In the genomic region with DNA sequence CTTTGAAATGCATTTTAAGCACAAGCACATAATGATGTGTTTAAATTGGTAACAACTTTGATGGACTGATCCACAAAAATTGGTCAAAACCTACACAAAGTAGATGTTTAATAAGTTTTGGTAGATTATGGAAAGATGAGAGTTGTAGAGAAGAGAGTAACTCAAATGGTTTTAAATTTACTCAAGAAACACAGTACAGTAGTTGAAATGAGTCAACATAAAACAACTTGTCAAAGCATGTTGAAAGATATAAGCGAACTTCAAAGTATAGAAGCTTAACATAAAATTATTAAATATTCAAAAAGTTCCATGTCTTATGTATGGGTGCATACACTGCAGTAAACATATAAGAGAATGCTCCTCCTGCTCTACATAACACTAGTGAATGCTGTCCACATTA, we compare ENCODE assay signal across 19 cellular contexts. TPM values are rescaled to one million over a fixed set of nuclear protein-coding genes. Genes with fewer than 3 reads are reported as not detected.
A peak's percentile ranks its signal among the peaks of the same experiment; 100 is the strongest.
DNase-seq lines count a peak whose midpoint lies in the region; ATAC-seq, FAIRE-seq and TF ChIP-seq lines count a peak whose summit lies in the region.
"Had no signal": no experiment of that assay in that cellular context is flagged by ENCODE, and none has a peak within 500 bp of the region (broad histone marks: within the 10 kb centered on the region; RNA-seq: fewer than 3 reads in every experiment).

No MANE protein-coding gene starts in this region.

- no peaks in the 10 kb centered on the region for H3K4me1 ChIP-seq in breast epithelium
- H3K4me1 ChIP-seq in IMR-90 (ENCODE audit: control insufficient read depth, insufficient read depth, low read length): no peaks in the 10 kb centered on the region
- peaks cover 20% of the 10 kb centered on the region for H3K4me1 ChIP-seq in keratinocyte (ENCODE audit: control insufficient read depth, extremely low read depth, insufficient read depth, low read length)

- peak overlapping the region; percentile 33 for H3K27ac Mint-ChIP-seq in MCF 10A (ENCODE audit: low read depth, unreplicated experiment)
- H3K27ac Mint-ChIP-seq in effector memory CD8-positive, alpha-beta T cell: no peak overlapping the region
- H3K27ac Mint-ChIP-seq: CD4-positive, alpha-beta memory T cell; GM23338; H9 had no signal

- H2BK15ac ChIP-seq in IMR-90 (ENCODE audit: low read depth, low read length): no peak overlapping the region

- POLR2A ChIA-PET in MCF 10A (lab: Yijun Ruan, JAX) (interaction anchor here (0.6 to 2.2 kb wide), 6 partner anchors 8 to 24 kb away, joined by 3 to 12 read pairs (median 4); no protein-coding TSS in a partner anchor), IMR-90 (lab: Charles Lee; ENCODE audit: unreplicated experiment) (no interaction called here)

- H3K9me3 ChIP-seq in breast epithelium (no peaks in the 10 kb centered on the region), IMR-90 (ENCODE audit: control insufficient read depth, insufficient read depth, low read length) (no peaks in the 10 kb centered on the region), keratinocyte (ENCODE audit: control insufficient read depth, low read depth, low read length) (no peaks in the 10 kb centered on the region)

- TF ChIP-seq CTCF in MCF 10A (IDR thresholded peaks at IDR 0.05; ENCODE audit: unreplicated experiment): no peak
- TF ChIP-seq CTCF in breast epithelium (IDR thresholded peaks at IDR 0.05): no peak
- TF ChIP-seq CTCF in IMR-90 (conservative IDR thresholded peaks at IDR 0.05; ENCODE audit: low read depth, low read length): no peak
- no peak for TF ChIP-seq CTCF in epithelial cell of esophagus (IDR thresholded peaks at IDR 0.05; ENCODE audit: insufficient read depth, low read depth, low read length, missing control alignments)
- TF ChIP-seq CTCF in keratinocyte (optimal IDR thresholded peaks at IDR 0.05 in 1 of 3, IDR thresholded peaks at IDR 0.05 in 1 of 3, conservative IDR thresholded peaks at IDR 0.05 in 1 of 3; ENCODE audit: extremely low read depth in 1 of 3, insufficient read depth in 2 of 3, low read length in 3 of 3): no peak

- no peak overlapping the region for H3K56ac ChIP-seq in IMR-90 (ENCODE audit: extremely low read depth, insufficient read depth, low read length)

- H3K18ac ChIP-seq in IMR-90 (ENCODE audit: low read depth, low read length): no peak overlapping the region; the same call in 1 of the 2 replicates

- H3K27me3 ChIP-seq in breast epithelium (no peaks in the 10 kb centered on the region), IMR-90 (ENCODE audit: control insufficient read depth, insufficient read depth, low read length) (no peaks in the 10 kb centered on the region), keratinocyte (ENCODE audit: control insufficient read depth, extremely low read depth, insufficient read depth, low read length) (no peaks in the 10 kb centered on the region)

- no peak overlapping the region for H2BK120ac ChIP-seq in IMR-90 (ENCODE audit: low read depth, low read length)

- no peaks in the 10 kb centered on the region for H3K9me1 ChIP-seq in IMR-90 (ENCODE audit: insufficient read depth, low read length)
- no peaks in the 10 kb centered on the region for H3K9me1 ChIP-seq in keratinocyte (ENCODE audit: control insufficient read depth, extremely low read depth, insufficient read depth, low read length)

- no peaks in the 10 kb centered on the region for H3K9me3 Mint-ChIP-seq in MCF 10A (ENCODE audit: unreplicated experiment)
- H3K9me3 Mint-ChIP-seq in effector memory CD8-positive, alpha-beta T cell: peaks cover 0 to 8% of the 10 kb centered on the region in 2 donors
- H3K9me3 Mint-ChIP-seq: GM23338, H9 had no signal

- no peak for TF ChIP-seq RAD21 in IMR-90 (IDR thresholded peaks at IDR 0.05; ENCODE audit: low read length)

- no peak overlapping the region for H2AFZ ChIP-seq in IMR-90 (replicated peaks; ENCODE audit: low read length, poor library complexity)
- no peak overlapping the region for H2AFZ ChIP-seq in keratinocyte (ENCODE audit: control insufficient read depth, low read length)
- H2AFZ ChIP-seq: GM23338 had no signal

- H3K9ac ChIP-seq in IMR-90 (ENCODE audit: low read depth, low read length): no peak overlapping the region
- H3K9ac ChIP-seq in keratinocyte (ENCODE audit: control insufficient read depth, extremely low read depth, insufficient read depth, low read length): no peak overlapping the region

- no peaks in the 10 kb centered on the region for H3K36me3 ChIP-seq in breast epithelium
- peaks cover 3% of the 10 kb centered on the region; the same call in 1 of the 2 replicates for H3K36me3 ChIP-seq in IMR-90 (ENCODE audit: control insufficient read depth, insufficient read depth, low read length)
- peaks cover 2 to 3% of the 10 kb centered on the region in 2 experiments for H3K36me3 ChIP-seq in keratinocyte (ENCODE audit: control insufficient read depth in 2 of 2, extremely low read depth in 1 of 2, insufficient read depth in 2 of 2, low read length in 2 of 2)

- H3K27ac ChIP-seq in breast epithelium (no peak overlapping the region), IMR-90 (ENCODE audit: insufficient read depth, low read length) (no peak overlapping the region), keratinocyte (ENCODE audit: control insufficient read depth, insufficient read depth, low read length) (peak overlapping the region; percentile 15)

- DNase-seq in MCF 10A (ENCODE audit: unreplicated experiment): no peak
- no peak for DNase-seq in breast epithelium (ENCODE audit: low spot score in 2 of 2)
- no peak for DNase-seq in IMR-90
- DNase-seq in epithelial cell of esophagus (ENCODE audit: low read depth): peak; percentile 47
- DNase-seq in keratinocyte (ENCODE audit: low read depth, low spot score): no peak
- DNase-seq in effector memory CD8-positive, alpha-beta T cell: no peak
- no peak for DNase-seq in HUDEP-2 (lab: John Stamatoyannopoulos, UW; ENCODE audit: unreplicated experiment in 76 of 76)
- DNase-seq: 8988T; C1 segment of cervical spinal cord; Calu3; CD4-positive, alpha-beta memory T cell; DMS53; DMS79 treated with DMSO at 0.1 percent for 48 hours; GF-D8; H9 had no signal

- H4K91ac ChIP-seq in IMR-90 (ENCODE audit: insufficient read depth, low read depth, low read length): no peak overlapping the region

- intact Hi-C loops in MCF 10A (cut with micrococcal nuclease) (no loop called here), breast epithelium (cut with DNase I; ENCODE audit: low total_unique reads) (no loop called here), IMR-90 (cut with micrococcal nuclease) (no loop called here)

- H3K27me3 Mint-ChIP-seq in MCF 10A (ENCODE audit: insufficient read depth, unreplicated experiment): no peaks in the 10 kb centered on the region
- H3K27me3 Mint-ChIP-seq in effector memory CD8-positive, alpha-beta T cell: no peaks in the 10 kb centered on the region
- H3K27me3 Mint-ChIP-seq: CD4-positive, alpha-beta memory T cell had no signal

- ATAC-seq in IMR-90 (ENCODE audit: low read depth): peak; percentile 29; the same call in 1 of the 2 replicates
- ATAC-seq in effector memory CD8-positive, alpha-beta T cell (replicated peaks): no peak
- ATAC-seq: GM23338, HCT116 had no signal

- H2AK5ac ChIP-seq in IMR-90 (ENCODE audit: low read depth, low read length): no peak overlapping the region

- dilution Hi-C loops in IMR-90 (cut with HindIII; ENCODE audit: low sequenced_read_pairs, unreplicated experiment): no loop called here
- dilution Hi-C loops in keratinocyte (cut with MboI; ENCODE audit: extremely low pct_ligation_motif_present, low sequenced_read_pairs): no loop called here

- no peaks in the 10 kb centered on the region for H3K36me3 Mint-ChIP-seq in MCF 10A (ENCODE audit: insufficient read depth, unreplicated experiment)
- no peaks in the 10 kb centered on the region for H3K36me3 Mint-ChIP-seq in effector memory CD8-positive, alpha-beta T cell (ENCODE audit: insufficient read depth)
- H3K36me3 Mint-ChIP-seq: CD4-positive, alpha-beta memory T cell had no signal

- H3K4me1 Mint-ChIP-seq in MCF 10A (ENCODE audit: insufficient read depth, unreplicated experiment): peaks cover 8% of the 10 kb centered on the region
- no peaks in the 10 kb centered on the region for H3K4me1 Mint-ChIP-seq in effector memory CD8-positive, alpha-beta T cell (ENCODE audit: low read depth in 2 of 2)
- H3K4me1 Mint-ChIP-seq: CD4-positive, alpha-beta memory T cell had no signal

- BruUV-seq in MCF 10A (replicated peaks; lab: Mats Ljungman, UMichigan) (no TSS peak), IMR-90 (replicated peaks; lab: Mats Ljungman, UMichigan) (no TSS peak)

- no peak overlapping the region for H2BK20ac ChIP-seq in IMR-90 (ENCODE audit: low read depth, low read length)

- H2BK5ac ChIP-seq in IMR-90 (ENCODE audit: low read depth, low read length, poor library complexity, severe bottlenecking): no peak overlapping the region

- H3K14ac ChIP-seq in IMR-90 (replicated peaks; ENCODE audit: low read depth, low read length): no peak overlapping the region

- H4K20me1 ChIP-seq in IMR-90 (ENCODE audit: insufficient read depth, low read length): no peaks in the 10 kb centered on the region
- no peaks in the 10 kb centered on the region for H4K20me1 ChIP-seq in keratinocyte (ENCODE audit: control insufficient read depth, extremely low read depth, insufficient read depth, low read length)

- in situ Hi-C loops in IMR-90 (cut with MboI; ENCODE audit: low sequenced_read_pairs): no loop called here

- peaks cover 2% of the 10 kb centered on the region for H3K79me2 ChIP-seq in keratinocyte (ENCODE audit: control insufficient read depth, insufficient read depth, low read length)

- no peak overlapping the region for H2AK9ac ChIP-seq in IMR-90 (replicated peaks; ENCODE audit: low read depth, low read length, poor library complexity)

- H3K4me3 Mint-ChIP-seq in MCF 10A (ENCODE audit: unreplicated experiment): no peak overlapping the region
- H3K4me3 Mint-ChIP-seq in effector memory CD8-positive, alpha-beta T cell: no peak overlapping the region
- H3K4me3 Mint-ChIP-seq: CD4-positive, alpha-beta memory T cell; GM23338; H9 had no signal

- peaks cover 16 to 33% of the 10 kb centered on the region in 2 experiments for H3K79me1 ChIP-seq in IMR-90 (ENCODE audit: low read depth in 1 of 2, low read length in 2 of 2)

- WGBS in IMR-90 (ENCODE audit: extremely low coverage in 2 of 2, insufficient read length in 1 of 2), 2 experiments: no CpG with 5 or more reads among the region's 1 CpG

- H3K4me3 ChIP-seq in breast epithelium (no peak overlapping the region), IMR-90 (ENCODE audit: insufficient read depth, low read depth, low read length) (no peak overlapping the region), epithelial cell of esophagus (ENCODE audit: low read length) (no peak overlapping the region), keratinocyte (ENCODE audit: control insufficient read depth in 2 of 3, extremely low read depth in 1 of 3, insufficient read depth in 2 of 3, low read depth in 1 of 3, low read length in 3 of 3) (peak overlapping the region in 1 of 3 experiments; percentile 38)
- H3K4me3 ChIP-seq: GM23338 had no signal

- no peak for TF ChIP-seq POLR2A in breast epithelium (IDR thresholded peaks at IDR 0.05)
- TF ChIP-seq POLR2A in IMR-90 (IDR thresholded peaks at IDR 0.05; ENCODE audit: low read depth, low read length): no peak

- H4K5ac ChIP-seq in IMR-90 (ENCODE audit: low read depth, low read length): no peak overlapping the region

- CTCF ChIA-PET in MCF 10A (lab: Yijun Ruan, JAX): interaction anchor here (0.7 kb wide), 1 partner anchor 34 kb away, joined by 3 read pairs; no protein-coding TSS in a partner anchor
- CTCF ChIA-PET in IMR-90 (lab: Yijun Ruan, JAX): no interaction called here

- no peak overlapping the region for H3K4ac ChIP-seq in IMR-90 (ENCODE audit: low read depth, low read length)

- no peak overlapping the region for H4K8ac ChIP-seq in IMR-90 (ENCODE audit: low read depth in 2 of 2, low read length in 2 of 2)

- H3K4me2 ChIP-seq in IMR-90 (ENCODE audit: low read depth, low read length): no peak overlapping the region
- H3K4me2 ChIP-seq in keratinocyte (ENCODE audit: control insufficient read depth, extremely low read depth, insufficient read depth, low read depth, low read length): peak overlapping the region; percentile 45
- H3K4me2 ChIP-seq: GM23338 had no signal

- H3K23ac ChIP-seq in IMR-90 (ENCODE audit: low read depth, low read length): no peak overlapping the region

- no peak for FAIRE-seq in keratinocyte (lab: Jason Lieb, UNC)
- FAIRE-seq: GM12891, GM18507 had no signal

RNA-seq across cellular contexts. Expression of a gene that starts 49.4 kb away (rescaled TPM):
- 3.9 and 4.8 TPM in 2 replicates for total RNA-seq in MCF 10A (2022)
- total RNA-seq in breast epithelium: 10 to 100 TPM; 18.4 to 31.8 (median 26.5) TPM
- 87.5 and 117 TPM in 2 replicates for total RNA-seq in IMR-90 (2012; rRNA removed)
- polyA plus RNA-seq in IMR-90 (2012; rRNA removed): 11.1 and 14.5 TPM in 2 replicates
- 5.2 and 8.9 TPM in 2 replicates for polyA plus RNA-seq in IMR-90 (2012; cell fraction: cytosol; rRNA removed)
- 1.7 and 8.7 TPM in 2 replicates for polyA plus RNA-seq in IMR-90 (2012; cell fraction: nucleus; rRNA removed; ENCODE audit: low replicate concordance)
- polyA plus RNA-seq in keratinocyte: 10.7 to 21.2 TPM (median 11.3 TPM) in 3 replicates
- polyA plus RNA-seq in keratinocyte (2011; ENCODE audit: low read depth): 7.6 TPM
- 8.4 and 15.4 TPM in 2 replicates for polyA plus RNA-seq in keratinocyte (2011; cell fraction: cytosol; rRNA removed)
- 9.6 and 10.9 TPM in 2 replicates for polyA plus RNA-seq in keratinocyte (2011; cell fraction: nucleus; rRNA removed)
- 8.3 and 12.1 TPM in 2 replicates for polyA plus RNA-seq in keratinocyte (2012; ENCODE audit: low replicate concordance)
- polyA minus RNA-seq in keratinocyte: 7.1 to 27.5 TPM (median 15.6 TPM) in 3 replicates
- polyA minus RNA-seq in keratinocyte (2011; cell fraction: cytosol; rRNA and poly(A)+ RNA removed): 49.3 TPM
- 16.0 and 29.9 TPM in 2 replicates for polyA minus RNA-seq in keratinocyte (2011; cell fraction: nucleus; rRNA and poly(A)+ RNA removed)
- polyA plus RNA-seq: CD4-positive, alpha-beta memory T cell had no signal
